Comparison of ENCODE assay signal across 31 cellular contexts in the genomic region with DNA sequence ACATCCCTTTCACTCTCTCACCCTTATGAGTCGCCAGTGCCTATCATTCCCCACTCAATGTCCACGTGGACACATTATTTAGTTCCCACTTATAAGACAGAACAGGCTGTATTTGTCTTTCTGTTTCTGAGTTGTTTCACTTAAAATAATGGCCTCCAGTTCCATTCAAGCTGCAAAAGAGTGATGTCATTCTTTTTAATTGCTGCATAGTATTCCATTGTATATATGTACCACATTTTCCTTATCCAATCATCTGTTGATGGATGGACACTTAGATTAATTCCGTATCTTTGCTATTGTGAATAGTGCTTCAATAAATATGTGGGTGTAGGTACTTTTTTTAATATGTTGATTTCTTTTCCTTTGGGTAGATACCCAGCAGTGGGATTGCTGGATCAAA.
"Had no signal": no experiment of that assay in that cellular context is flagged by ENCODE, and none has a peak within 500 bp of the region (broad histone marks: within the 10 kb centered on the region; RNA-seq: fewer than 3 reads in every experiment).

No MANE protein-coding gene starts in this region.

- H3K36me3 Mint-ChIP-seq: natural killer cell; neural progenitor cell; stimulated activated memory B cell treated with anti-CD40 and anti-IgM and Interleukin-4, amounts not matched to agents 10 μg/mL and 1 μg/mL and 100 μg/mL, for 72 hours; type B pancreatic cell had no signal

- H3K27ac Mint-ChIP-seq: natural killer cell; nephron; neural progenitor cell; progenitor cell of endocrine pancreas; stimulated activated memory B cell treated with anti-CD40 and anti-IgM and Interleukin-4, amounts not matched to agents 10 μg/mL and 1 μg/mL and 100 μg/mL, for 72 hours; stimulated activated naive CD8-positive, alpha-beta T cell treated with anti-CD3 and anti-CD28 coated beads, Interleukin-15, amount 100 ng/mL, for 72 hours; type B pancreatic cell had no signal

- H3K27me3 Mint-ChIP-seq: progenitor cell of endocrine pancreas; stimulated activated memory B cell treated with anti-CD40 and anti-IgM and Interleukin-4, amounts not matched to agents 10 μg/mL and 1 μg/mL and 100 μg/mL, for 72 hours had no signal

- H3K79me2 ChIP-seq: parathyroid adenoma had no signal

- H3K9me3 ChIP-seq: ovary, psoas muscle, suprapubic skin, testis, tibial artery, transverse colon, upper lobe of right lung, uterus had no signal

- H2AFZ ChIP-seq: neural progenitor cell, parathyroid adenoma had no signal

- H3K27ac ChIP-seq: neural progenitor cell, ovary, parathyroid adenoma, psoas muscle, skin epidermis, spleen, suprapubic skin, testis, tibial artery, transverse colon, upper lobe of right lung, uterus had no signal

- H3K27me3 ChIP-seq: neural progenitor cell, ovary, spleen, suprapubic skin, testis, tibial artery, transverse colon, upper lobe of right lung, uterus had no signal

- H3K4me1 ChIP-seq: neural progenitor cell, parathyroid adenoma, psoas muscle, testis, tibial artery had no signal

- H3K4me2 ChIP-seq: neural progenitor cell, smooth muscle cell had no signal

- H3K4me3 ChIP-seq: neural progenitor cell, ovary, psoas muscle, skin epidermis, smooth muscle cell, spleen, suprapubic skin, testis, tibial artery, transverse colon, upper lobe of right lung, uterus had no signal

- DNase-seq: natural killer cell; occipital lobe; ovary; posterior cingulate gyrus; psoas muscle; right cardiac atrium; spleen; stimulated activated CD4-positive, alpha-beta T cell treated with anti-CD3 and anti-CD28 coated beads, Interleukin-12 subunit alpha, Interleukin-12 subunit beta, amount 100 ng/mL, for 4 hours; stimulated activated CD4-positive, alpha-beta T cell treated with anti-CD3 and anti-CD28 coated beads, Interleukin-1b, Interleukin-23, amount 100 ng/mL, for 48 hours; stimulated activated CD4-positive, alpha-beta T cell treated with anti-CD3 and anti-CD28 coated beads, Interleukin-4, amount 100 ng/mL, for 1 hour; stimulated activated CD4-positive, alpha-beta T cell treated with anti-CD3 and anti-CD28 coated beads, Interleukin-4, amount 100 ng/mL, for 4 hours; stimulated activated CD8-positive, alpha-beta memory T cell treated with anti-CD3 and anti-CD28 coated beads, Interleukin-4, amount 100 ng/mL, for 48 hours; stimulated activated naive CD4-positive, alpha-beta T cell; stimulated activated naive CD8-positive, alpha-beta T cell treated with anti-CD3 and anti-CD28 coated beads, Interleukin-15, amount 100 ng/mL, for 72 hours; stimulated activated naive CD8-positive, alpha-beta T cell treated with anti-CD3 and anti-CD28 coated beads, Interleukin-15, Interleukin-2, amounts not matched to agents 100 U/mL and 50 U/mL, for 24 hours; substantia nigra; testis; tibial artery; transverse colon; upper lobe of right lung; uterus had no signal

- ATAC-seq: natural killer cell; psoas muscle; right cardiac atrium; sciatic nerve; stimulated activated memory B cell treated with anti-CD40 and anti-IgM and Interleukin-4, amounts not matched to agents 10 μg/mL and 1 μg/mL and 100 μg/mL, for 72 hours; stimulated activated naive CD8-positive, alpha-beta T cell treated with anti-CD3 and anti-CD28 coated beads, Interleukin-15, amount 100 ng/mL, for 72 hours; stimulated activated naive CD8-positive, alpha-beta T cell treated with anti-CD3 and anti-CD28 coated beads, Interleukin-15, Interleukin-2, amounts not matched to agents 100 U/mL and 50 U/mL, for 24 hours; upper lobe of right lung had no signal

- H3K4me1 Mint-ChIP-seq: neural progenitor cell had no signal

- H3K9ac ChIP-seq: neural progenitor cell, parathyroid adenoma had no signal

- H3K36me3 ChIP-seq: neural progenitor cell, ovary, spleen, suprapubic skin, tibial artery, transverse colon, upper lobe of right lung, uterus had no signal

- H3K4me3 Mint-ChIP-seq: natural killer cell; nephron; neural progenitor cell; stimulated activated memory B cell treated with anti-CD40 and anti-IgM and Interleukin-4, amounts not matched to agents 10 μg/mL and 1 μg/mL and 100 μg/mL, for 72 hours; stimulated activated naive CD8-positive, alpha-beta T cell treated with anti-CD3 and anti-CD28 coated beads, Interleukin-15, amount 100 ng/mL, for 72 hours; type B pancreatic cell had no signal

- H3K9me3 Mint-ChIP-seq: nephron; neural progenitor cell; stimulated activated memory B cell treated with anti-CD40 and anti-IgM and Interleukin-4, amounts not matched to agents 10 μg/mL and 1 μg/mL and 100 μg/mL, for 72 hours had no signal
